ENCODE assay signal across 8 cellular contexts in genomic region chr19:55516878-55517620, GRCh38. TPM values are rescaled to one million over a fixed set of nuclear protein-coding genes. Genes with fewer than 3 reads are reported as not detected.
A peak's percentile ranks its signal among the peaks of the same experiment; 100 is the strongest.
DNase-seq lines count a peak whose midpoint lies in the region; ATAC-seq, FAIRE-seq and TF ChIP-seq lines count a peak whose summit lies in the region.

No MANE protein-coding gene starts in this region.

- ATAC-seq in GM18520 (IDR thresholded peaks at IDR 0.05; ENCODE audit: unreplicated experiment) (peak; percentile 92), HG03064 (IDR thresholded peaks at IDR 0.05; ENCODE audit: low read depth, unreplicated experiment) (peak; percentile 96)

- H3K27me3 ChIP-seq in iPS DF 6.9 (ENCODE audit: control insufficient read depth, insufficient read depth, low read length): no peaks in the 10 kb centered on the region

- H3K4me1 Mint-ChIP-seq in brain: peaks cover 7% of the 10 kb centered on the region

- DNase-seq in 8988T (peak; percentile 95), NCI-H2107 (lab: John Stamatoyannopoulos, UW) (peak; percentile 70), iPS DF 6.9 (ENCODE audit: low read depth, low spot score) (peak; percentile 63), skeletal muscle cell (ENCODE audit: low read depth) (peak; percentile 68)

- H3K9me3 Mint-ChIP-seq in brain: no peaks in the 10 kb centered on the region

- H3K27ac Mint-ChIP-seq in brain: peak overlapping the region in 4 of 5 experiments; percentile 92 to 95 (median 94)

- H3K4me3 Mint-ChIP-seq in brain: peak overlapping the region; percentile 68 to 83 (median 79)

- no peaks in the 10 kb centered on the region for H3K36me3 Mint-ChIP-seq in brain

- peaks cover 3% of the 10 kb centered on the region for H3K27me3 Mint-ChIP-seq in brain

- no peaks in the 10 kb centered on the region for H3K36me3 ChIP-seq in iPS DF 6.9 (ENCODE audit: control insufficient read depth, insufficient read depth, low read length)

- H3K4me3 ChIP-seq in iPS DF 6.9 (ENCODE audit: low read length) (no peak overlapping the region; the same call in 1 of the 2 replicates), skeletal muscle cell (ENCODE audit: low read depth, low read length) (peak overlapping the region; percentile 34)

- peak; percentile 86 to 89 for TF ChIP-seq CTCF in brain (conservative IDR thresholded peaks at IDR 0.05)

- peak; percentile 28 for FAIRE-seq in TTC549 (lab: Jason Lieb, UNC)

- H3K9me3 ChIP-seq in iPS DF 6.9 (ENCODE audit: control insufficient read depth, insufficient read depth, low read length): no peaks in the 10 kb centered on the region

- H3K4me1 ChIP-seq in iPS DF 6.9 (ENCODE audit: control insufficient read depth, insufficient read depth, low read length): no peaks in the 10 kb centered on the region; the same call in 1 of the 2 replicates

- no CpG with 5 or more reads among the region's 61 CpGs for WGBS in iPS DF 6.9 (ENCODE audit: insufficient coverage, insufficient read length)

- no peak overlapping the region for H3K27ac ChIP-seq in iPS DF 6.9 (ENCODE audit: low read length)

RNA-seq across cellular contexts. Expression of gene SBK2, which starts 19.9 kb away (rescaled TPM):
- polyA plus RNA-seq in brain (ENCODE audit: insufficient read depth, low read depth, low replicate concordance): not detected

RNA-seq across cellular contexts. Expression of gene SBK3, which starts 28.3 kb away (rescaled TPM):
- polyA plus RNA-seq in brain (ENCODE audit: insufficient read depth, low read depth, low replicate concordance): not detected

RNA-seq across cellular contexts. Expression of gene SSC5D, which starts 28.8 kb away (rescaled TPM):
- 2.6 TPM for polyA plus RNA-seq in brain (ENCODE audit: insufficient read depth, low read depth, low replicate concordance)

RNA-seq across cellular contexts. Expression of gene NAT14, which starts 32.1 kb away (rescaled TPM):
- polyA plus RNA-seq in brain (ENCODE audit: insufficient read depth, low read depth, low replicate concordance): 95.6 TPM

RNA-seq across cellular contexts. Expression of gene ZNF628, which starts 40.6 kb away (rescaled TPM):
- 6.5 TPM for polyA plus RNA-seq in brain (ENCODE audit: insufficient read depth, low read depth, low replicate concordance)
